Comparison of ENCODE assay signal across 1 cellular context in genomic region chr2:175373729-175374128, GRCh38.
TF ChIP-seq lines count a peak whose summit lies in the region.

No MANE protein-coding gene starts in this region.

TF ChIP-seq in HepG2, 621 proteins besides CTCF, POLR2A, EP300 and RAD21:
- TF ChIP-seq MBNL3 (CRISPR knock-in tag; conservative IDR thresholded peaks at IDR 0.05) (no peak), NBN (conservative IDR thresholded peaks at IDR 0.05) (no peak), ARNT2 (CRISPR knock-in tag; IDR thresholded peaks at IDR 0.05; ENCODE audit: low read depth) (no peak), REPIN1 (CRISPR knock-in tag; IDR thresholded peaks at IDR 0.05; ENCODE audit: borderline replicate concordance, low read depth) (no peak), KDM1A (CRISPR knock-in tag; IDR thresholded peaks at IDR 0.05) (no peak), ZNF333 (CRISPR knock-in tag; IDR thresholded peaks at IDR 0.05; ENCODE audit: borderline replicate concordance) (no peak), FOXA1 (IDR thresholded peaks at IDR 0.05) (no peak), FOXA1 (CRISPR knock-in tag; IDR thresholded peaks at IDR 0.05) (no peak), ZBTB7A (CRISPR knock-in tag; IDR thresholded peaks at IDR 0.05) (no peak), FOSL1 (CRISPR knock-in tag; IDR thresholded peaks at IDR 0.05; ENCODE audit: borderline replicate concordance) (no peak), FOXO4 (CRISPR knock-in tag; conservative IDR thresholded peaks at IDR 0.05) (no peak), MXD4 (CRISPR knock-in tag; IDR thresholded peaks at IDR 0.05) (no peak), FLYWCH1 (CRISPR knock-in tag; IDR thresholded peaks at IDR 0.05) (no peak), CHD2 (IDR thresholded peaks at IDR 0.05; ENCODE audit: low read depth, low read length) (no peak), ZNF746 (CRISPR knock-in tag; IDR thresholded peaks at IDR 0.05) (no peak), MLXIP (CRISPR knock-in tag; IDR thresholded peaks at IDR 0.05; ENCODE audit: borderline replicate concordance) (no peak)
- TF ChIP-seq, protein P1, sequence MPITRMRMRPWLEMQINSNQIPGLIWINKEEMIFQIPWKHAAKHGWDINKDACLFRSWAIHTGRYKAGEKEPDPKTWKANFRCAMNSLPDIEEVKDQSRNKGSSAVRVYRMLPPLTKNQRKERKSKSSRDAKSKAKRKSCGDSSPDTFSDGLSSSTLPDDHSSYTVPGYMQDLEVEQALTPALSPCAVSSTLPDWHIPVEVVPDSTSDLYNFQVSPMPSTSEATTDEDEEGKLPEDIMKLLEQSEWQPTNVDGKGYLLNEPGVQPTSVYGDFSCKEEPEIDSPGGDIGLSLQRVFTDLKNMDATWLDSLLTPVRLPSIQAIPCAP (CRISPR knock-in tag; IDR thresholded peaks at IDR 0.05; ENCODE audit: low read depth): no peak
TF ChIP-seq in HepG2: peak in this region for 0.
